In genomic region chr2:217901826-217902225, GRCh38 we compare ENCODE assay signal across 10 cellular contexts.
DNase-seq lines count a peak whose midpoint lies in the region; ATAC-seq and TF ChIP-seq lines count a peak whose summit lies in the region.
"Had no signal": no experiment of that assay in that cellular context is flagged by ENCODE, and none has a peak within 500 bp of the region (broad histone marks: within the 10 kb centered on the region; RNA-seq: fewer than 3 reads in every experiment).

No MANE protein-coding gene starts in this region.

- ATAC-seq in foreskin keratinocyte: no peak
- no peak for ATAC-seq in esophagus mucosa
- no peak for ATAC-seq in GM21360 (IDR thresholded peaks at IDR 0.05; ENCODE audit: unreplicated experiment)
- ATAC-seq in HG02623 (IDR thresholded peaks at IDR 0.05; ENCODE audit: unreplicated experiment): no peak

- H3K4me2 ChIP-seq in hepatocyte: peak overlapping the region; percentile 46

- peaks cover 4% of the 10 kb centered on the region for H3K79me2 ChIP-seq in hepatocyte

- H4K20me1 ChIP-seq in hepatocyte (ENCODE audit: insufficient read depth, poor library complexity, severe bottlenecking): no peaks in the 10 kb centered on the region

- no peaks in the 10 kb centered on the region for H3K9me2 ChIP-seq in hepatocyte (replicated peaks; ENCODE audit: insufficient read depth)

- no peaks in the 10 kb centered on the region for H3K4me1 ChIP-seq in HEK293 (ENCODE audit: control insufficient read depth, insufficient read depth, low read length)
- H3K4me1 ChIP-seq in hepatocyte (ENCODE audit: insufficient read depth): peaks cover 49% of the 10 kb centered on the region
- peaks cover 95 to 100% (median 98%) of the 10 kb centered on the region in 4 donors for H3K4me1 ChIP-seq in stomach
- H3K4me1 ChIP-seq in foreskin keratinocyte: no peaks in the 10 kb centered on the region

- CTCF ChIA-PET in HEK293 (lab: Yijun Ruan, JAX): interaction anchor here (0.6 to 4.6 kb wide), 3 partner anchors 91 to 116 kb away, joined by 3 to 26 read pairs (median 10); no protein-coding TSS in a partner anchor

- H3K9me3 ChIP-seq in HEK293 (ENCODE audit: control insufficient read depth, insufficient read depth, low read depth, low read length): no peaks in the 10 kb centered on the region
- no peaks in the 10 kb centered on the region for H3K9me3 ChIP-seq in hepatocyte (ENCODE audit: low read depth)
- no peaks in the 10 kb centered on the region for H3K9me3 ChIP-seq in stomach

- DNase-seq in cardiac fibroblast (ENCODE audit: low read depth in 2 of 2) (peak; percentile 81 to 93), hepatocyte (ENCODE audit: low spot score) (peak; percentile 48), stomach (no peak), foreskin keratinocyte (no peak)
- DNase-seq: DMS79, SHP77 treated with DMSO at 0.1 percent for 48 hours had no signal

- WGBS in hepatocyte (ENCODE audit: low lambda C conversion rate, missing lambda C conversion rate): 76% methylated on average over 5 of the region's 5 CpGs
- 44 to 62% (median 54%) methylated on average over 5 of the region's 5 CpGs for WGBS in stomach, 5 donors

- H3K27me3 ChIP-seq in hepatocyte (no peaks in the 10 kb centered on the region), stomach (no peaks in the 10 kb centered on the region), foreskin keratinocyte (peaks cover 34% of the 10 kb centered on the region)

- H3K36me3 ChIP-seq in HEK293 (ENCODE audit: control insufficient read depth in 2 of 2, insufficient read depth in 1 of 2, low read length in 2 of 2) (no peaks in the 10 kb centered on the region), hepatocyte (replicated peaks; ENCODE audit: insufficient read depth, low read depth) (no peaks in the 10 kb centered on the region), stomach (peaks cover 13 to 44% (median 22%) of the 10 kb centered on the region in 4 donors)

- TF ChIP-seq EP300 in stomach (IDR thresholded peaks at IDR 0.05): no peak

- TF ChIP-seq CTCF in HEK293 (tag by site-specific recombination; IDR thresholded peaks at IDR 0.05): no peak
- TF ChIP-seq CTCF in cardiac fibroblast (IDR thresholded peaks at IDR 0.05; ENCODE audit: low read depth, low read length): no peak
- TF ChIP-seq CTCF in hepatocyte (IDR thresholded peaks at IDR 0.05; ENCODE audit: poor library complexity): no peak
- TF ChIP-seq CTCF in stomach (IDR thresholded peaks at IDR 0.05): no peak
- TF ChIP-seq CTCF in foreskin keratinocyte (conservative IDR thresholded peaks at IDR 0.05): no peak

- H3K27ac ChIP-seq in HEK293 (ENCODE audit: extremely low read depth, low read depth, low read length) (no peak overlapping the region), hepatocyte (peak overlapping the region; percentile 95), stomach (peak overlapping the region; percentile 83 to 92 (median 92)), foreskin keratinocyte (no peak overlapping the region)

- POLR2A ChIA-PET in HEK293 (lab: Yijun Ruan, JAX): interaction anchor here (0.7 kb wide), 1 partner anchor 37 kb away, joined by 4 read pairs; no protein-coding TSS in a partner anchor

- no peak for TF ChIP-seq POLR2A in stomach (IDR thresholded peaks at IDR 0.05)

- H3K4me3 ChIP-seq in HEK293 (ENCODE audit: low read depth, low read length) (no peak overlapping the region), cardiac fibroblast (replicated peaks in 1 of 2; ENCODE audit: low read depth in 2 of 2, low read length in 2 of 2) (peak overlapping the region in 1 of 2 donors; percentile 50), hepatocyte (no peak overlapping the region), stomach (peak overlapping the region in 2 of 4 donors; percentile 8 to 19)

- H2AFZ ChIP-seq in hepatocyte: no peak overlapping the region

- intact Hi-C loops in stomach (cut with DNase I; ENCODE audit: low total_unique reads): no loop called here

TF ChIP-seq in HEK293, 187 proteins besides CTCF, POLR2A, EP300 and RAD21:
- TF ChIP-seq ZNF341 (tag by site-specific recombination; IDR thresholded peaks at IDR 0.05; ENCODE audit: low read depth) (peak; percentile 24; the same call in 1 of the 2 replicates), ZSCAN23 (tag by site-specific recombination; IDR thresholded peaks at IDR 0.05) (no peak)

Comparison
In these comparisons a context has a peak if more than half of its experiments do, and no peak if none do; other contexts are left out.
1. H3K27ac ChIP-seq: peak in hepatocyte (single experiment) and stomach (5 of 5); none in HEK293 (single experiment) and foreskin keratinocyte (single experiment).
2. DNase-seq: peak in cardiac fibroblast (2 of 2) and hepatocyte (single experiment); none in stomach (single experiment) and foreskin keratinocyte (0 of 2).